ENCODE assay signal across 10 cellular contexts in genomic region chr6:56692586-56693245, GRCh38. TPM values are rescaled to one million over a fixed set of nuclear protein-coding genes. Genes with fewer than 3 reads are reported as not detected.
A peak's percentile ranks its signal among the peaks of the same experiment; 100 is the strongest.
DNase-seq lines count a peak whose midpoint lies in the region; ATAC-seq, FAIRE-seq and TF ChIP-seq lines count a peak whose summit lies in the region.
"Had no signal": no experiment of that assay in that cellular context is flagged by ENCODE, and none has a peak within 500 bp of the region (broad histone marks: within the 10 kb centered on the region; RNA-seq: fewer than 3 reads in every experiment).

No MANE protein-coding gene starts in this region.

- 61 to 64% methylated on average over 6 of the region's 6 CpGs for WGBS in pancreas, 2 donors

- H3K4me1 ChIP-seq in pancreas: peaks cover 0 to 11% (median 9%) of the 10 kb centered on the region in 3 donors

- no peaks in the 10 kb centered on the region for H3K36me3 ChIP-seq in pancreas
- H3K36me3 ChIP-seq: neural progenitor cell had no signal

- no peaks in the 10 kb centered on the region for H3K9me3 ChIP-seq in pancreas

- DNase-seq in Ammon's horn (ENCODE audit: low spot score) (peak; percentile 64), RPMI7951 (ENCODE audit: low read depth) (peak; percentile 25), fibroblast of mammary gland (ENCODE audit: low read depth) (peak; percentile 84), pancreas (no peak), NCI-H2227 (lab: John Stamatoyannopoulos, UW; ENCODE audit: unreplicated experiment) (no peak)
- no peak for DNase-seq in activated effector memory CD4-positive, alpha-beta T cell treated with anti-CD3 and anti-CD28 coated beads, Interleukin-2, amount 50 U/mL, for 16 hours
- DNase-seq: activated gamma-delta T cell treated with Interleukin-2 at 50 U/mL for 16 hours had no signal

- FAIRE-seq in pancreas (lab: Jason Lieb, UNC): no peak

- TF ChIP-seq CTCF in fibroblast of mammary gland (conservative IDR thresholded peaks at IDR 0.05; ENCODE audit: control insufficient read depth, insufficient read depth, low read depth, low read length) (no peak), pancreas (IDR thresholded peaks at IDR 0.05) (no peak)

- peak; percentile 31 to 54 (median 36) for ATAC-seq in pancreas
- ATAC-seq in GM19351 (IDR thresholded peaks at IDR 0.05; ENCODE audit: unreplicated experiment): no peak
- no peak for ATAC-seq in GM18870 (IDR thresholded peaks at IDR 0.05; ENCODE audit: unreplicated experiment)

- no peaks in the 10 kb centered on the region for H3K27me3 ChIP-seq in pancreas
- H3K27me3 ChIP-seq: neural progenitor cell had no signal

- intact Hi-C loops in pancreas (cut with DNase I): no loop called here

- H3K27ac ChIP-seq in pancreas: peak overlapping the region; percentile 6 to 84 (median 72)

- H3K4me3 ChIP-seq in fibroblast of mammary gland (ENCODE audit: control insufficient read depth, low read depth, low read length) (peak overlapping the region; percentile 43), pancreas (peak overlapping the region in 2 of 4 donors; percentile 11 to 27)
- H3K4me3 ChIP-seq: neural progenitor cell had no signal

RNA-seq across cellular contexts. Expression of gene DST, which starts 50.0 kb away (rescaled TPM):
- total RNA-seq in RPMI7951 (2014; rRNA removed; shearing (Covaris generic)): 79.0 and 89.9 TPM in 2 replicates
- 100 to 1,000 TPM in 2 of 6 donors, 10 to 100 TPM in 4; 54.9 to 149 (median 75.7) TPM for total RNA-seq in pancreas
- 10 to 100 TPM; 42.4 to 75.5 TPM for polyA plus RNA-seq in pancreas

Comparison
In these comparisons a context has a peak if more than half of its experiments do, and no peak if none do; other contexts are left out.
1. DNase-seq: peak in Ammon's horn (single experiment), RPMI7951 (single experiment) and fibroblast of mammary gland (single experiment); none in pancreas (0 of 6), activated effector memory CD4-positive, alpha-beta T cell treated with anti-CD3 and anti-CD28 coated beads, Interleukin-2, amount 50 U/mL, for 16 hours (single experiment) and NCI-H2227 (single experiment).
2. ATAC-seq: peak in pancreas (4 of 4); none in GM19351 (single experiment) and GM18870 (single experiment).